Comparison of ENCODE assay signal across 8 cellular contexts in the genomic region with DNA sequence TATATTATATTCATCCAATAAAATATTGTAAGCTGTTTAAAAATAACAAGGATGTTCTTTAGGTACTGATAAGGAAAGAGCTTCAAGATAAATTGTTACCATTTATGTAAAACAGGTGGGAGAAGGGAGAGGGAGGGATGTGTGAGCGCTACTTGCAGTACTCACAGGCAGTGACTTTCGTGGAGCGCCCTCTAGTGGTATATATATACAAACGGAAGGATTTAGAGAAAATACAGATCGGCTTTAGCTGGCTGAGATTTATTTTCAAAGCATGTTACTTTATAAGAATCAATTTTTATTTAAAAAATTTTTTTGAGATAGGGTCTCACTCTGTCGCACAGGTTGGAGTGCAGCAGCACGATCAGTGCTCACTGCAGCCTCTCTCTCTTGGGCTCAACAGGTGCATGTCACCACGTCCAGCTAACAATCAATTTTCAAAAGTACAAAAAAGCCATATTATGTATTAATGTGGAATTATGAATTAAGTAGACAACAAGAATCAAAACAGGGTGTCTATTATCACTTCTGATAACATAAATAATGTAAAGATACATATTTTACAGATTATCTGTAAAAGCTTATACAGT. TPM values are rescaled to one million over a fixed set of nuclear protein-coding genes. Genes with fewer than 3 reads are reported as not detected.
DNase-seq lines count a peak whose midpoint lies in the region; ATAC-seq and TF ChIP-seq lines count a peak whose summit lies in the region.

No MANE protein-coding gene starts in this region.

- no peak overlapping the region for H3K27ac Mint-ChIP-seq in CD14-positive monocyte

- no peak overlapping the region for H2AFZ ChIP-seq in parathyroid adenoma

- H3K36me3 Mint-ChIP-seq in CD14-positive monocyte = no peaks in the 10 kb centered on the region

- intact Hi-C loops in CD14-positive monocyte (cut with micrococcal nuclease) = loop anchor here in 1 of 2 donors (5.0 kb wide), 1 partner anchor 99 kb away; no protein-coding TSS in a partner anchor
- intact Hi-C loops in aorta (cut with DNase I) = loop anchor here (5.0 kb wide), 3 partner anchors 34 to 94 kb away; no protein-coding TSS in a partner anchor

- peak; percentile 93 for TF ChIP-seq CTCF in CD14-positive monocyte (IDR thresholded peaks at IDR 0.05)
- peak; percentile 75 for TF ChIP-seq CTCF in fibroblast of the aortic adventitia (IDR thresholded peaks at IDR 0.05; ENCODE audit: insufficient read depth, low read length)
- TF ChIP-seq CTCF in parathyroid adenoma (IDR thresholded peaks at IDR 0.05) = peak; percentile 88

- no peak for DNase-seq in CD14-positive monocyte (ENCODE audit: low spot score)
- peak; percentile 79 for DNase-seq in H7
- DNase-seq in NCI-H446 treated with DMSO at 0.1 percent for 48 hours (lab: John Stamatoyannopoulos, UW) = peak; percentile 60
- DNase-seq in activated CD4-positive, alpha-beta T cell treated with anti-CD3 and anti-CD28 coated beads for 48 hours = peak; percentile 54
- peak; percentile 84 for DNase-seq in fibroblast of the aortic adventitia (ENCODE audit: low read depth)
- no peak for DNase-seq in aorta

- no peak for ATAC-seq in HG03442 (IDR thresholded peaks at IDR 0.05; ENCODE audit: unreplicated experiment)
- ATAC-seq in aorta (ENCODE audit: low FRiP score) = no peak

- peaks cover 9% of the 10 kb centered on the region for H3K4me1 Mint-ChIP-seq in CD14-positive monocyte

- H3K27ac ChIP-seq in parathyroid adenoma (no peak overlapping the region), aorta (ENCODE audit: low read depth in 1 of 2, low read length in 2 of 2) (no peak overlapping the region)

- no peak overlapping the region for H3K4me3 ChIP-seq in H7 (ENCODE audit: insufficient read depth, low read depth, low read length)
- no peak overlapping the region for H3K4me3 ChIP-seq in fibroblast of the aortic adventitia (ENCODE audit: low read depth, low read length)
- no peak overlapping the region for H3K4me3 ChIP-seq in parathyroid adenoma (ENCODE audit: low read depth, low read length)
- H3K4me3 ChIP-seq in aorta (ENCODE audit: low read length in 2 of 2) = no peak overlapping the region

- WGBS in aorta, 2 donors = 12% methylated on average over 8 of the region's 8 CpGs

- H3K9me3 Mint-ChIP-seq in CD14-positive monocyte = no peaks in the 10 kb centered on the region

- H3K4me2 ChIP-seq in parathyroid adenoma (ENCODE audit: low read length) = no peak overlapping the region

- H3K36me3 ChIP-seq in H7 (replicated peaks; ENCODE audit: control insufficient read depth, insufficient read depth, low read length) (no peaks in the 10 kb centered on the region), parathyroid adenoma (ENCODE audit: control insufficient read depth, insufficient read depth, low read length) (no peaks in the 10 kb centered on the region), aorta (ENCODE audit: control insufficient read depth in 1 of 2, insufficient read depth in 2 of 2, low read length in 1 of 2) (no peaks in the 10 kb centered on the region)

- peaks cover 4 to 16% (median 5%) of the 10 kb centered on the region in 3 donors for H3K27me3 Mint-ChIP-seq in CD14-positive monocyte (ENCODE audit: low read depth in 3 of 3)

- no peak overlapping the region for H3K9ac ChIP-seq in parathyroid adenoma

- no peaks in the 10 kb centered on the region for H3K79me2 ChIP-seq in parathyroid adenoma

- H3K4me3 Mint-ChIP-seq in CD14-positive monocyte = no peak overlapping the region

- no peaks in the 10 kb centered on the region for H3K4me1 ChIP-seq in parathyroid adenoma
- H3K4me1 ChIP-seq in aorta (ENCODE audit: control insufficient read depth in 1 of 2, insufficient read depth in 2 of 2, low read length in 2 of 2) = no peaks in the 10 kb centered on the region

- H3K27me3 ChIP-seq in H7 (ENCODE audit: control insufficient read depth, insufficient read depth, low read length) (no peaks in the 10 kb centered on the region), parathyroid adenoma (ENCODE audit: control insufficient read depth, insufficient read depth, low read length) (no peaks in the 10 kb centered on the region), aorta (ENCODE audit: control insufficient read depth in 1 of 2, insufficient read depth in 2 of 2, low read length in 1 of 2) (no peaks in the 10 kb centered on the region)

- no peaks in the 10 kb centered on the region for H3K9me3 ChIP-seq in parathyroid adenoma (ENCODE audit: control insufficient read depth, low read length)
- H3K9me3 ChIP-seq in aorta (ENCODE audit: control insufficient read depth, low read length) = no peaks in the 10 kb centered on the region

RNA-seq across cellular contexts. Expression of a gene that starts 3.3 kb away (rescaled TPM):
- polyA plus RNA-seq in CD14-positive monocyte (not detected), aorta (1 to 10 TPM in 1 of 2 donors, not detected in 1; 1.5 TPM)
- 1.4 and 2.0 TPM in 2 replicates for total RNA-seq in H7 (2014; rRNA removed; shearing (Covaris generic))
- total RNA-seq in fibroblast of the aortic adventitia (ENCODE audit: low replicate concordance) (not detected in 2 replicates), aorta (not detected)

RNA-seq across cellular contexts. Expression of a gene that starts 20.6 kb away (rescaled TPM):
- polyA plus RNA-seq in CD14-positive monocyte (1 to 10 TPM in 1 of 2 donors, under 1 TPM in 1; 0.91 to 1.8 TPM), aorta (100 to 1,000 TPM in 1 of 2 donors, 10 to 100 TPM in 1; 13.6 to 103 TPM)
- total RNA-seq in H7 (2014; rRNA removed; shearing (Covaris generic)) = 21.8 and 23.2 TPM in 2 replicates
- total RNA-seq in fibroblast of the aortic adventitia (ENCODE audit: low replicate concordance) (11.7 and 19.2 TPM in 2 replicates), aorta (100 to 1,000 TPM in 1 of 2 donors, 10 to 100 TPM in 1; 91.6 to 126 TPM)

RNA-seq across cellular contexts. Expression of a gene that starts 27.4 kb away (rescaled TPM):
- polyA plus RNA-seq in CD14-positive monocyte (not detected), aorta (1 to 10 TPM in 1 of 2 donors, not detected in 1; 7.1 TPM)
- 0.10 and 0.74 TPM in 2 replicates for total RNA-seq in H7 (2014; rRNA removed; shearing (Covaris generic))
- total RNA-seq in fibroblast of the aortic adventitia (ENCODE audit: low replicate concordance) (0.49 TPM in 1 of 2 replicates, not detected in the other), aorta (under 1 TPM in 1 of 2 donors, not detected in 1; 0.49 TPM)

Comparison
In these comparisons a context has a peak if more than half of its experiments do, and no peak if none do; other contexts are left out.
1. DNase-seq: peak in H7 (single experiment), NCI-H446 treated with DMSO at 0.1 percent for 48 hours (single experiment), activated CD4-positive, alpha-beta T cell treated with anti-CD3 and anti-CD28 coated beads for 48 hours (single experiment) and fibroblast of the aortic adventitia (single experiment); none in CD14-positive monocyte (single experiment) and aorta (0 of 2).
2. Peak in every context shown above with its lines, with median percentiles within 50 percentile points of each other: CTCF ChIP-seq.